11 cellular contexts compared by ENCODE assay signal in the genomic region with DNA sequence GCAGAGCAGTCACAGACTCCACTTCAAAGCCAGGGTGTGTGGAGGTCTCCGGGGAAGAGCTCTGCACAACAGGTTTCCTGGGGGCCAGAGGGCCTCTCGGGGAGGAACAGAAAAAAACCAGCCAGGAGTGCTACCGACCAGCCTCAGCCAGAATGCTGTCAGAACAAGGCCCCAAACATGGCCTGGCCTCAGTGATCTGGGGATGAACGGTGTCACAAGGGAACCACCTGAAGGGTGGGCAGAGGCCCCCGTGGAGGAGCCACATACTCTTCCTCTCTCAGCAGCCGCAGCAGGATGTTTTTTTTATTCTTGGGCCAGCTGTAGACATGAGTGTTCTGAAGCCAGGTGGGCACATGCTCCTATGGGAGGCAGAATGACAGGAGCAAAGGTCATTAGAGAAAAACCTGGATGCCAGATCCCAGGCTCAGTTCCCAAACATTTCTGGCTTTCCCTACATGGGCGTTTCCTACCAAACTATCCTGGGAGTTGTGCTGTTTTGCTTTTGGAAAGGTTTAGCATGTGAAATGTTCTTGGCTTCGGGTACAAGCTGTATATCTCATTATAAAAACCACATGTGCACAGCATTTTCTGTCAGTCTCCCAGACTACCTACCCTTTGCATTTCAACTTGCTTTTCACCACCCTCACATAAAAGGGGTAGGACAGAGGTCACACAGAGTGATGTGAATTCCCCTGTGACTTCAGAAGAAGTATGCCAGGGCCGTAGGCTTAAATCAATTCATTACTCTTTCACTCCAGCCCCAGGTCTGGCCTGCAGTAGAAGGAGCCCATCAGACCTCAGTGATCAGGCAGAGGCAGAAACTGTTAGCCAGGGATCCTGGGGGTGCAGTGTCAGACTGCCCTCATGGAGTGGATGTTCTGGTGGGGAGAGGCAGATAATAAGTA. TPM values are rescaled to one million over a fixed set of nuclear protein-coding genes. Genes with fewer than 3 reads are reported as not detected.
DNase-seq lines count a peak whose midpoint lies in the region; ATAC-seq, FAIRE-seq and TF ChIP-seq lines count a peak whose summit lies in the region.
"Had no signal": no experiment of that assay in that cellular context is flagged by ENCODE, and none has a peak within 500 bp of the region (broad histone marks: within the 10 kb centered on the region; RNA-seq: fewer than 3 reads in every experiment).

No MANE protein-coding gene starts in this region.

- H3K9me3 ChIP-seq in lower lobe of right lung (no peaks in the 10 kb centered on the region), tibial artery (no peaks in the 10 kb centered on the region)

- no peak for DNase-seq in T-helper 1 cell
- DNase-seq in activated naive CD8-positive, alpha-beta T cell treated with anti-CD3 and anti-CD28 coated beads, Interleukin-2, amount 50 U/mL, for 24 hours, result no peak
- DNase-seq in lower lobe of right lung, result no peak
- DNase-seq in tibial artery, result peak; percentile 41 to 76
- no peak for DNase-seq in GM12891 (ENCODE audit: insufficient read length, low spot score)
- DNase-seq: activated CD4-positive, alpha-beta memory T cell treated with anti-CD3 and anti-CD28 coated beads for 36 hours; Calu3; stimulated activated CD4-positive, alpha-beta T cell treated with anti-CD3 and anti-CD28 coated beads, Interleukin-2, amount 100 ng/mL, for 48 hours had no signal

- TF ChIP-seq CTCF in lower lobe of right lung (IDR thresholded peaks at IDR 0.05), result no peak
- TF ChIP-seq CTCF in tibial artery (IDR thresholded peaks at IDR 0.05), result no peak

- H3K4me3 ChIP-seq in lower lobe of right lung (no peak overlapping the region), tibial artery (no peak overlapping the region)

- H3K4me1 Mint-ChIP-seq in T-helper 1 cell treated with Interleukin-12 subunit alpha and Interleukin-12 subunit beta and Interleukin-4 antibody, amounts not matched to agents 30 μg/mL and 1 μg/mL, for 36 hours (ENCODE audit: low read depth), result peaks cover 17% of the 10 kb centered on the region
- peaks cover 22% of the 10 kb centered on the region for H3K4me1 Mint-ChIP-seq in activated naive CD8-positive, alpha-beta T cell treated with anti-CD3 and anti-CD28 coated beads, Interleukin-2, amount 50 U/mL, for 24 hours

- no peak for FAIRE-seq in GM12891 (lab: Jason Lieb, UNC)

- H3K4me1 ChIP-seq in lower lobe of right lung (peaks cover 24% of the 10 kb centered on the region), tibial artery (peaks cover under 1 to 71% (median 45%) of the 10 kb centered on the region in 4 donors)

- no peak for ATAC-seq in activated naive CD8-positive, alpha-beta T cell treated with anti-CD3 and anti-CD28 coated beads, Interleukin-2, amount 50 U/mL, for 24 hours
- ATAC-seq in lower lobe of right lung, result peak in 1 of 2 donors; percentile 13
- ATAC-seq in HG03135 (IDR thresholded peaks at IDR 0.05; ENCODE audit: unreplicated experiment), result no peak
- ATAC-seq in GM21528 (IDR thresholded peaks at IDR 0.05; ENCODE audit: low FRiP score, unreplicated experiment), result no peak

- H3K27ac Mint-ChIP-seq in T-helper 1 cell treated with Interleukin-12 subunit alpha and Interleukin-12 subunit beta and Interleukin-4 antibody, amounts not matched to agents 30 μg/mL and 1 μg/mL, for 36 hours, result peak overlapping the region; percentile 4
- peak overlapping the region; percentile 66 for H3K27ac Mint-ChIP-seq in activated naive CD8-positive, alpha-beta T cell treated with anti-CD3 and anti-CD28 coated beads, Interleukin-2, amount 50 U/mL, for 24 hours
- H3K27ac Mint-ChIP-seq: activated CD4-positive, alpha-beta memory T cell treated with anti-CD3 and anti-CD28 coated beads for 36 hours had no signal

- TF ChIP-seq POLR2A in GM12891 (IDR thresholded peaks at IDR 0.05; ENCODE audit: low read depth, low read length), result no peak

- no peak overlapping the region for H3K4me3 Mint-ChIP-seq in T-helper 1 cell treated with Interleukin-12 subunit alpha and Interleukin-12 subunit beta and Interleukin-4 antibody, amounts not matched to agents 30 μg/mL and 1 μg/mL, for 36 hours
- no peak overlapping the region for H3K4me3 Mint-ChIP-seq in activated naive CD8-positive, alpha-beta T cell treated with anti-CD3 and anti-CD28 coated beads, Interleukin-2, amount 50 U/mL, for 24 hours
- H3K4me3 Mint-ChIP-seq: activated CD4-positive, alpha-beta memory T cell treated with anti-CD3 and anti-CD28 coated beads for 36 hours had no signal

- peaks cover 45% of the 10 kb centered on the region for H3K36me3 Mint-ChIP-seq in T-helper 1 cell treated with Interleukin-12 subunit alpha and Interleukin-12 subunit beta and Interleukin-4 antibody, amounts not matched to agents 30 μg/mL and 1 μg/mL, for 36 hours (ENCODE audit: low read depth)
- peaks cover 36% of the 10 kb centered on the region for H3K36me3 Mint-ChIP-seq in activated naive CD8-positive, alpha-beta T cell treated with anti-CD3 and anti-CD28 coated beads, Interleukin-2, amount 50 U/mL, for 24 hours (ENCODE audit: low read depth)

- H3K27me3 ChIP-seq in lower lobe of right lung (ENCODE audit: low read depth), result no peaks in the 10 kb centered on the region
- H3K27me3 ChIP-seq in tibial artery, result no peaks in the 10 kb centered on the region

- H3K9me3 Mint-ChIP-seq in T-helper 1 cell treated with Interleukin-12 subunit alpha and Interleukin-12 subunit beta and Interleukin-4 antibody, amounts not matched to agents 30 μg/mL and 1 μg/mL, for 36 hours, result no peaks in the 10 kb centered on the region
- no peaks in the 10 kb centered on the region for H3K9me3 Mint-ChIP-seq in activated naive CD8-positive, alpha-beta T cell treated with anti-CD3 and anti-CD28 coated beads, Interleukin-2, amount 50 U/mL, for 24 hours
- H3K9me3 Mint-ChIP-seq: activated CD4-positive, alpha-beta memory T cell treated with anti-CD3 and anti-CD28 coated beads for 36 hours had no signal

- H3K36me3 ChIP-seq in lower lobe of right lung, result peaks cover 53% of the 10 kb centered on the region
- H3K36me3 ChIP-seq in tibial artery, result peaks cover 7 to 12% (median 7%) of the 10 kb centered on the region in 3 donors

- H3K27ac ChIP-seq in lower lobe of right lung (peak overlapping the region; percentile 49), tibial artery (peak overlapping the region; percentile 81 to 83)

- H3K27me3 Mint-ChIP-seq in T-helper 1 cell treated with Interleukin-12 subunit alpha and Interleukin-12 subunit beta and Interleukin-4 antibody, amounts not matched to agents 30 μg/mL and 1 μg/mL, for 36 hours (ENCODE audit: low read depth), result no peaks in the 10 kb centered on the region
- no peaks in the 10 kb centered on the region for H3K27me3 Mint-ChIP-seq in activated naive CD8-positive, alpha-beta T cell treated with anti-CD3 and anti-CD28 coated beads, Interleukin-2, amount 50 U/mL, for 24 hours
- H3K27me3 Mint-ChIP-seq: activated CD4-positive, alpha-beta memory T cell treated with anti-CD3 and anti-CD28 coated beads for 36 hours had no signal

- intact Hi-C loops in lower lobe of right lung (cut with DNase I), result no loop called here
- intact Hi-C loops in tibial artery (cut with DNase I; ENCODE audit: low total_unique reads), result no loop called here

TF ChIP-seq in GM12891, 5 proteins besides CTCF, POLR2A, EP300 and RAD21:
- TF ChIP-seq TAF1 (IDR thresholded peaks at IDR 0.05; ENCODE audit: low read depth, low read length), result no peak
- no peak for TF ChIP-seq POLR2AphosphoS5 (IDR thresholded peaks at IDR 0.05; ENCODE audit: low read depth, low read length)

RNA-seq across cellular contexts. Expression of gene TRAF3IP2, which starts 46.2 kb away (rescaled TPM):
- 37.5 TPM for total RNA-seq in lower lobe of right lung
- polyA plus RNA-seq in GM12891 (2012; ENCODE audit: low read depth, missing spikeins), result 32.1 TPM

Comparison
In these comparisons a context has a peak if more than half of its experiments do, and no peak if none do; other contexts are left out.
1. DNase-seq: peak in tibial artery (2 of 2); none in T-helper 1 cell (0 of 5), activated naive CD8-positive, alpha-beta T cell treated with anti-CD3 and anti-CD28 coated beads, Interleukin-2, amount 50 U/mL, for 24 hours (single experiment), lower lobe of right lung (single experiment) and GM12891 (single experiment).